12 cellular contexts compared by ENCODE assay signal in genomic region chr2:102417946-102418345, GRCh38. TPM values are rescaled to one million over a fixed set of nuclear protein-coding genes. Genes with fewer than 3 reads are reported as not detected.
DNase-seq lines count a peak whose midpoint lies in the region; ATAC-seq and TF ChIP-seq lines count a peak whose summit lies in the region.
"Had no signal": no experiment of that assay in that cellular context is flagged by ENCODE, and none has a peak within 500 bp of the region (broad histone marks: within the 10 kb centered on the region; RNA-seq: fewer than 3 reads in every experiment).

No MANE protein-coding gene starts in this region.

- no peaks in the 10 kb centered on the region for H4K20me1 ChIP-seq in DND-41 (ENCODE audit: insufficient read depth, low read length)

- H3K36me3 ChIP-seq in DND-41 (ENCODE audit: insufficient read depth, low read length) = no peaks in the 10 kb centered on the region
- H3K36me3 ChIP-seq in esophagus squamous epithelium = no peaks in the 10 kb centered on the region

- peaks cover 6 to 19% of the 10 kb centered on the region in 2 donors for H3K9me3 Mint-ChIP-seq in activated naive CD4-positive, alpha-beta T cell treated with anti-CD3 and anti-CD28 coated beads, Interleukin-2, amount 50 U/mL, for 72 hours

- H3K27ac ChIP-seq in DND-41 (ENCODE audit: low read length) = no peak overlapping the region
- H3K27ac ChIP-seq in esophagus squamous epithelium = no peak overlapping the region
- H3K27ac ChIP-seq: epithelial cell of prostate had no signal

- peak overlapping the region; percentile 72 to 98 for H3K27ac Mint-ChIP-seq in activated naive CD4-positive, alpha-beta T cell treated with anti-CD3 and anti-CD28 coated beads, Interleukin-2, amount 50 U/mL, for 72 hours

- no peak for TF ChIP-seq POLR2A in esophagus squamous epithelium (IDR thresholded peaks at IDR 0.05)

- no peaks in the 10 kb centered on the region for H3K27me3 ChIP-seq in DND-41 (ENCODE audit: insufficient read depth, low read length, poor library complexity)
- no peaks in the 10 kb centered on the region for H3K27me3 ChIP-seq in esophagus squamous epithelium

- peaks cover 10 to 65% of the 10 kb centered on the region in 2 donors for H3K36me3 Mint-ChIP-seq in activated naive CD4-positive, alpha-beta T cell treated with anti-CD3 and anti-CD28 coated beads, Interleukin-2, amount 50 U/mL, for 72 hours

- TF ChIP-seq CTCF in DND-41 (IDR thresholded peaks at IDR 0.05; ENCODE audit: borderline replicate concordance, extremely low read depth, low read length, poor library complexity, severe bottlenecking) (no peak), esophagus squamous epithelium (IDR thresholded peaks at IDR 0.05) (no peak)

- no peaks in the 10 kb centered on the region for H3K79me2 ChIP-seq in DND-41 (ENCODE audit: insufficient read depth, low read length)

- H2AFZ ChIP-seq in DND-41 (ENCODE audit: low read depth, low read length) = no peak overlapping the region

- intact Hi-C loops in esophagus squamous epithelium (cut with DNase I) = no loop called here

- H3K9me3 ChIP-seq in DND-41 (ENCODE audit: insufficient read depth, low read length, severe bottlenecking) = no peaks in the 10 kb centered on the region
- no peaks in the 10 kb centered on the region for H3K9me3 ChIP-seq in esophagus squamous epithelium

- peaks cover 4% of the 10 kb centered on the region; the same call in 1 of the 2 replicates for H3K4me1 ChIP-seq in DND-41 (ENCODE audit: insufficient read depth, low read length)
- H3K4me1 ChIP-seq in esophagus squamous epithelium = no peaks in the 10 kb centered on the region

- no peak overlapping the region for H3K9ac ChIP-seq in DND-41 (ENCODE audit: low read depth, low read length)

- ATAC-seq in DND-41 (ENCODE audit: insufficient read depth, low read depth) (peak; percentile 67), GM19467 (IDR thresholded peaks at IDR 0.05; ENCODE audit: unreplicated experiment) (peak; percentile 45), HG03196 (IDR thresholded peaks at IDR 0.05; ENCODE audit: unreplicated experiment) (peak; percentile 57)
- peak; percentile 61 to 84 for ATAC-seq in activated naive CD4-positive, alpha-beta T cell treated with anti-CD3 and anti-CD28 coated beads, Interleukin-2, amount 50 U/mL, for 72 hours

- WGBS in esophagus squamous epithelium, 2 donors = 56 to 65% methylated on average over 1 of the region's 1 CpG

- DNase-seq in DND-41 (no peak), kidney glomerular epithelial cell (lab: John Stamatoyannopoulos, UW) (no peak), esophagus squamous epithelium (lab: John Stamatoyannopoulos, UW) (no peak), HPDE6-E6E7 (ENCODE audit: extremely low spot score) (no peak), NCI-H526 treated with DMSO at 0.1 percent for 48 hours (lab: John Stamatoyannopoulos, UW) (no peak)
- DNase-seq in activated naive CD4-positive, alpha-beta T cell treated with anti-CD3 and anti-CD28 coated beads, Interleukin-2, amount 50 U/mL, for 72 hours (ENCODE audit: low spot score in 2 of 2) = no peak
- DNase-seq: amniotic stem cell, NCI-H524, posterior cingulate gyrus had no signal

- H3K4me3 ChIP-seq in DND-41 (ENCODE audit: low read depth in 1 of 2, low read length in 2 of 2) (no peak overlapping the region), esophagus squamous epithelium (no peak overlapping the region)

- no peak overlapping the region for H3K4me2 ChIP-seq in DND-41 (ENCODE audit: insufficient read depth, low read length)

RNA-seq across cellular contexts. Expression of gene IL18RAP, which starts 5.0 kb away (rescaled TPM):
- total RNA-seq in activated naive CD4-positive, alpha-beta T cell treated with anti-CD3 and anti-CD28 coated beads, Interleukin-2, amount 50 U/mL, for 72 hours = 1 to 10 TPM; 2.6 to 9.3 TPM
- 1 to 10 TPM in 2 of 4 donors, under 1 TPM in 1, not detected in 1; 0.61 to 4.3 (median 3.4) TPM for total RNA-seq in esophagus squamous epithelium

RNA-seq across cellular contexts. Expression of gene SLC9A4, which starts 55.1 kb away (rescaled TPM):
- under 1 TPM; 0.07 to 0.23 TPM for total RNA-seq in activated naive CD4-positive, alpha-beta T cell treated with anti-CD3 and anti-CD28 coated beads, Interleukin-2, amount 50 U/mL, for 72 hours
- total RNA-seq in esophagus squamous epithelium = under 1 TPM; 0.40 to 0.76 (median 0.47) TPM
